ENCODE assay signal across 8 cellular contexts in the genomic region with DNA sequence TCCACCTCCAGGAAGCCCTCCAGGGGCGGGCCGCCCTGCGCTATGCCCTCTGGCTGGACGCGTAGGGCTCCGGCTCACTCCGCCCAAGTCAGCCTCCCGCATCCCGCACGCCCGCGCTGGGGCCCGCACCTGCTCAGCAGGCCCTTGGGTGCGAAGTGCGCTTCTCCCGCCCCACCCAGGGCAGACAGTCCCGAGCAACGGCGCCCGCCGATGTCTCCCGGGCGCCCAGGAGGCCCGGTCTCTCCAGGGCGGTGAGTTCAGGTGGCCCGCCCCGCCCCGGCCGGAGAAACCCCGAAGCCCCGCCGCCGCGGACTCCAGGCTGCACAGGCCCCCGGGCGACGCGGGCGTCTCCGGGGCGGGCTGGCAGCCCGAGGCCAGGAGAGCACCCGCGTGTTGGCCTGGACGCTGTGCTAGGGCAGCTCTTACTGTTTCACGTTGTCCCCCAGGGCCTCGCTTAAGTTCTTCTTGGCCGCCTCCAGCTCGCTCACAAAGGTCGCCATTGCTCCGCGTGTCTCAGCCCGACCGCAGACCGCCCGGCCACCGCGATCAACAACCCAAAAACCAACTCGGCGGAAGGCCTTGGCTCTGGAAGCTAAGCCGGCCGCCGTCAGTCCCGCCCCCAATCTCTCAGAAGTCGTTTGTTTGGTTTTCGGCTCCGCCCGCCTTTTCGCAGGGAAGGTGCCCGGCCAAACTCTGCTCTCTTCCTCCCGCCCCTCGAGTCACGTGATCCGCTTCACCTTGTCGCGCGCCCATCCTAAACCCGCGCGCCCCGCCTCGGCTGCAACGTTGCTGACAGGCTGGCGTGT. TPM values are rescaled to one million over a fixed set of nuclear protein-coding genes. Genes with fewer than 3 reads are reported as not detected.
DNase-seq lines count a peak whose midpoint lies in the region; ATAC-seq and TF ChIP-seq lines count a peak whose summit lies in the region.

A gene with protein sequence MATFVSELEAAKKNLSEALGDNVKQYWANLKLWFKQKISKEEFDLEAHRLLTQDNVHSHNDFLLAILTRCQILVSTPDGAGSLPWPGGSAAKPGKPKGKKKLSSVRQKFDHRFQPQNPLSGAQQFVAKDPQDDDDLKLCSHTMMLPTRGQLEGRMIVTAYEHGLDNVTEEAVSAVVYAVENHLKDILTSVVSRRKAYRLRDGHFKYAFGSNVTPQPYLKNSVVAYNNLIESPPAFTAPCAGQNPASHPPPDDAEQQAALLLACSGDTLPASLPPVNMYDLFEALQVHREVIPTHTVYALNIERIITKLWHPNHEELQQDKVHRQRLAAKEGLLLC (minus strand): TSS at position 531 of the 806 bp plus-strand sequence. CDS start 31 bp downstream, at position 500.

- peak; percentile 85 for ATAC-seq in HG02678 (IDR thresholded peaks at IDR 0.05; ENCODE audit: unreplicated experiment)
- peak; percentile 88 for ATAC-seq in activated naive CD8-positive, alpha-beta T cell treated with anti-CD3 and anti-CD28 coated beads, Interleukin-2, amount 10 ng/mL, durations not matched to agents 7 days and 5 days (ENCODE audit: low read depth)

- peak within 1 kb of the TSS; percentile 96 for H2AFZ ChIP-seq in SU-DHL-6 (ENCODE audit: low read depth, low read length, severe bottlenecking)

- H3K9me3 ChIP-seq in SU-DHL-6 (ENCODE audit: insufficient read depth, low read length) (no peaks in the 10 kb centered on the region), thyroid gland (no peaks in the 10 kb centered on the region)

- H4K20me1 ChIP-seq in SU-DHL-6 (ENCODE audit: low read depth, low read length), result no peaks in the 10 kb centered on the region

- peak within 1 kb of the TSS; percentile 82 for H3K9ac ChIP-seq in SU-DHL-6 (ENCODE audit: low read length)

- H3K36me3 Mint-ChIP-seq in activated naive CD8-positive, alpha-beta T cell treated with anti-CD3 and anti-CD28 coated beads, Interleukin-2, amount 10 ng/mL, durations not matched to agents 7 days and 5 days, result peaks cover 11% of the 10 kb centered on the region
- no peaks in the 10 kb centered on the region for H3K36me3 Mint-ChIP-seq in osteocyte (ENCODE audit: unreplicated experiment)

- H3K27ac Mint-ChIP-seq in activated naive CD8-positive, alpha-beta T cell treated with anti-CD3 and anti-CD28 coated beads, Interleukin-2, amount 10 ng/mL, durations not matched to agents 7 days and 5 days, result peak within 1 kb of the TSS; percentile 99
- H3K27ac Mint-ChIP-seq in osteocyte (ENCODE audit: unreplicated experiment), result peak within 1 kb of the TSS; percentile 97

- H3K4me3 ChIP-seq in GM12864 (ENCODE audit: low read depth, low read length), result peak within 1 kb of the TSS; percentile 84
- H3K4me3 ChIP-seq in SU-DHL-6 (ENCODE audit: insufficient read depth, low read length, poor library complexity, severe bottlenecking), result peak within 1 kb of the TSS; percentile 72
- peak within 1 kb of the TSS; percentile 82 to 96 (median 87) for H3K4me3 ChIP-seq in thyroid gland (replicated peaks in 1 of 3)

- H3K27me3 Mint-ChIP-seq in activated naive CD8-positive, alpha-beta T cell treated with anti-CD3 and anti-CD28 coated beads, Interleukin-2, amount 10 ng/mL, durations not matched to agents 7 days and 5 days, result peaks cover 4% of the 10 kb centered on the region
- peaks cover 6% of the 10 kb centered on the region for H3K27me3 Mint-ChIP-seq in osteocyte (ENCODE audit: unreplicated experiment)

- H3K9me3 Mint-ChIP-seq in activated naive CD8-positive, alpha-beta T cell treated with anti-CD3 and anti-CD28 coated beads, Interleukin-2, amount 10 ng/mL, durations not matched to agents 7 days and 5 days, result no peaks in the 10 kb centered on the region
- H3K9me3 Mint-ChIP-seq in osteocyte (ENCODE audit: unreplicated experiment), result no peaks in the 10 kb centered on the region

- DNase-seq in GM12864 (ENCODE audit: low read depth), result peak; percentile 95
- peak; percentile 99 for DNase-seq in NCI-H128 (lab: John Stamatoyannopoulos, UW; ENCODE audit: unreplicated experiment)
- peak; percentile 98 for DNase-seq in activated naive CD8-positive, alpha-beta T cell treated with anti-CD3 and anti-CD28 coated beads, Interleukin-2, amount 10 ng/mL, durations not matched to agents 7 days and 5 days
- DNase-seq in head of caudate nucleus, result peak; percentile 97 to 100 (median 99)
- DNase-seq in osteocyte (ENCODE audit: extremely low spot score, unreplicated experiment), result peak; percentile 98
- peak; percentile 100 for DNase-seq in thyroid gland

- TF ChIP-seq POLR2A in thyroid gland (IDR thresholded peaks at IDR 0.05), result peak in 1 of 2 donors; percentile 76

- H3K27ac ChIP-seq in SU-DHL-6 (ENCODE audit: low read depth, low read length), result peak within 1 kb of the TSS; percentile 73
- H3K27ac ChIP-seq in thyroid gland, result peak within 1 kb of the TSS; percentile 78 to 96 (median 88)

- 0 to 1% methylated on average over 32 to 38 of the region's 84 CpGs for WGBS in thyroid gland, 2 donors

- H3K36me3 ChIP-seq in SU-DHL-6 (ENCODE audit: low read length) (no peaks in the 10 kb centered on the region), thyroid gland (no peaks in the 10 kb centered on the region)

- no peaks in the 10 kb centered on the region for H3K9me2 ChIP-seq in SU-DHL-6 (replicated peaks; ENCODE audit: insufficient read depth, low read length)

- POLR2A ChIA-PET in activated naive CD8-positive, alpha-beta T cell treated with anti-CD3 and anti-CD28 coated beads, Interleukin-2, amount 10 ng/mL, durations not matched to agents 7 days and 5 days (lab: Charles Lee), result interaction anchor here (0.6 to 2.3 kb wide), 9 partner anchors 9 to 741 kb away, joined by 3 to 21 read pairs (median 3); a partner anchor contains a TSS

- H3F3A ChIP-seq in SU-DHL-6 (ENCODE audit: insufficient read depth), result no peaks in the 10 kb centered on the region

- peaks cover 10% of the 10 kb centered on the region in 2 donors for H3K4me1 ChIP-seq in thyroid gland

- intact Hi-C loops in head of caudate nucleus (cut with DNase I), result loop anchor here (1.0 kb wide), 1 partner anchor 37 kb away; a partner anchor contains a TSS
- intact Hi-C loops in thyroid gland (cut with DNase I), result no loop called here

- TF ChIP-seq CTCF in GM12864 (IDR thresholded peaks at IDR 0.05; ENCODE audit: low read depth, low read length, missing control alignments) (no peak), SU-DHL-6 (IDR thresholded peaks at IDR 0.05; ENCODE audit: insufficient read depth, low read length, poor library complexity, severe bottlenecking) (no peak), osteocyte (IDR thresholded peaks at IDR 0.05) (no peak), thyroid gland (IDR thresholded peaks at IDR 0.05) (peak in 1 of 6 experiments; percentile 51)

- H3K4me2 ChIP-seq in SU-DHL-6 (ENCODE audit: low read depth, low read length, poor library complexity, severe bottlenecking), result peak within 1 kb of the TSS; percentile 98

- no peaks in the 10 kb centered on the region for H3K27me3 ChIP-seq in SU-DHL-6 (ENCODE audit: low read length)
- no peaks in the 10 kb centered on the region for H3K27me3 ChIP-seq in thyroid gland

- peaks cover 31% of the 10 kb centered on the region for H3K4me1 Mint-ChIP-seq in activated naive CD8-positive, alpha-beta T cell treated with anti-CD3 and anti-CD28 coated beads, Interleukin-2, amount 10 ng/mL, durations not matched to agents 7 days and 5 days
- H3K4me1 Mint-ChIP-seq in osteocyte (ENCODE audit: unreplicated experiment), result peaks cover 31% of the 10 kb centered on the region

- peak within 1 kb of the TSS; percentile 99 for H3K4me3 Mint-ChIP-seq in activated naive CD8-positive, alpha-beta T cell treated with anti-CD3 and anti-CD28 coated beads, Interleukin-2, amount 10 ng/mL, durations not matched to agents 7 days and 5 days
- peak within 1 kb of the TSS; percentile 93 for H3K4me3 Mint-ChIP-seq in osteocyte (ENCODE audit: unreplicated experiment)

- H3K79me2 ChIP-seq in SU-DHL-6 (ENCODE audit: insufficient read depth, low read length), result peaks cover 48% of the 10 kb centered on the region

RNA-seq across cellular contexts. Expression of the gene that starts here (rescaled TPM):
- total RNA-seq in activated naive CD8-positive, alpha-beta T cell treated with anti-CD3 and anti-CD28 coated beads, Interleukin-2, amount 10 ng/mL, durations not matched to agents 7 days and 5 days, result 10 to 100 TPM; 14.4 to 15.3 TPM
- total RNA-seq in osteocyte, result 9.8 and 10.7 TPM in 2 replicates
- total RNA-seq in thyroid gland, result 10 to 100 TPM; 14.6 to 17.3 (median 16.1) TPM

Comparison
In these comparisons a context has a peak if more than half of its experiments do, and no peak if none do; other contexts are left out.
1. Peak in every context shown above with its lines: DNase-seq, ATAC-seq, H3K4me3 ChIP-seq and H3K27ac ChIP-seq.